16 cellular contexts compared by ENCODE assay signal in genomic region chr1:228923973-228924766, GRCh38.
DNase-seq lines count a peak whose midpoint lies in the region; ATAC-seq, FAIRE-seq and TF ChIP-seq lines count a peak whose summit lies in the region.
"Had no signal": no experiment of that assay in that cellular context is flagged by ENCODE, and none has a peak within 500 bp of the region (broad histone marks: within the 10 kb centered on the region; RNA-seq: fewer than 3 reads in every experiment).

No MANE protein-coding gene starts in this region.

- BruUV-seq in HepG2 (replicated peaks; lab: Mats Ljungman, UMichigan): no TSS peak

- no peak overlapping the region for H2AFZ ChIP-seq in HepG2 (ENCODE audit: low read length)
- H2AFZ ChIP-seq: GM23248 had no signal

- H3K27me3 ChIP-seq in HepG2 (ENCODE audit: control insufficient read depth in 1 of 2, insufficient read depth in 2 of 2, low read length in 2 of 2): no peaks in the 10 kb centered on the region
- no peaks in the 10 kb centered on the region for H3K27me3 ChIP-seq in right lobe of liver
- H3K27me3 ChIP-seq in adrenal gland: no peaks in the 10 kb centered on the region
- H3K27me3 ChIP-seq in testis: no peaks in the 10 kb centered on the region
- H3K27me3 ChIP-seq: BLaER1 had no signal

- H3K79me2 ChIP-seq in HepG2 (ENCODE audit: insufficient read depth, low read length): no peaks in the 10 kb centered on the region

- no peak for FAIRE-seq in HepG2 (lab: Jason Lieb, UNC)
- FAIRE-seq: GM18507 had no signal

- H3K36me3 ChIP-seq in HepG2 (replicated peaks in 1 of 2; ENCODE audit: control insufficient read depth in 1 of 2, insufficient read depth in 2 of 2, low read length in 2 of 2): no peaks in the 10 kb centered on the region
- no peaks in the 10 kb centered on the region for H3K36me3 ChIP-seq in right lobe of liver
- no peaks in the 10 kb centered on the region for H3K36me3 ChIP-seq in adrenal gland (replicated peaks in 1 of 2)
- no peaks in the 10 kb centered on the region for H3K36me3 ChIP-seq in testis (ENCODE audit: low read depth, missing control alignments)
- H3K36me3 ChIP-seq: BLaER1 had no signal

- WGBS in HepG2 (ENCODE audit: low lambda C conversion rate): 64% methylated on average over 4 of the region's 4 CpGs
- WGBS in right lobe of liver (ENCODE audit: insufficient coverage, low coverage, low lambda C conversion rate, missing lambda C conversion rate): 84% methylated on average over 4 of the region's 4 CpGs
- 31 to 56% (median 50%) methylated on average over 4 of the region's 4 CpGs for WGBS in adrenal gland, 4 donors
- 82 to 89% methylated on average over 4 of the region's 4 CpGs for WGBS in testis, 2 donors

- TF ChIP-seq POLR2A in HepG2 (IDR thresholded peaks at IDR 0.05; ENCODE audit: insufficient read depth in 1 of 2, low read depth in 2 of 2, low read length in 2 of 2): no peak
- no peak for TF ChIP-seq POLR2A in right lobe of liver (IDR thresholded peaks at IDR 0.05)
- no peak for TF ChIP-seq POLR2A in adrenal gland (IDR thresholded peaks at IDR 0.05)
- TF ChIP-seq POLR2A in testis (IDR thresholded peaks at IDR 0.05): no peak

- no peak overlapping the region for H3K27ac ChIP-seq in HepG2 (ENCODE audit: extremely low read length, insufficient read depth, low read length)
- no peak overlapping the region for H3K27ac ChIP-seq in right lobe of liver
- H3K27ac ChIP-seq in adrenal gland: no peak overlapping the region
- no peak overlapping the region for H3K27ac ChIP-seq in testis
- H3K27ac ChIP-seq: 22Rv1, BLaER1, GM23248 had no signal

- ATAC-seq in HepG2 (no peak), right lobe of liver (no peak), GM18858 (IDR thresholded peaks at IDR 0.05; ENCODE audit: unreplicated experiment) (no peak)

- TF ChIP-seq CTCF in HepG2 (CRISPR knock-in tag; IDR thresholded peaks at IDR 0.05): no peak
- TF ChIP-seq CTCF in right lobe of liver (IDR thresholded peaks at IDR 0.05): no peak
- no peak for TF ChIP-seq CTCF in adrenal gland (IDR thresholded peaks at IDR 0.05)
- no peak for TF ChIP-seq CTCF in fibroblast of the aortic adventitia (IDR thresholded peaks at IDR 0.05; ENCODE audit: insufficient read depth, low read length)
- TF ChIP-seq CTCF in testis (IDR thresholded peaks at IDR 0.05): no peak

- H4K20me1 ChIP-seq in HepG2 (ENCODE audit: insufficient read depth, low read length): no peaks in the 10 kb centered on the region
- H4K20me1 ChIP-seq: BLaER1 had no signal

- H3K4me3 ChIP-seq in HepG2 (replicated peaks in 1 of 3; ENCODE audit: insufficient read depth in 1 of 3, low read depth in 2 of 3, low read length in 3 of 3) (no peak overlapping the region), right lobe of liver (no peak overlapping the region), adrenal gland (no peak overlapping the region), fibroblast of the aortic adventitia (ENCODE audit: low read depth, low read length) (no peak overlapping the region), testis (no peak overlapping the region)
- H3K4me3 ChIP-seq: BLaER1, GM23248 had no signal

- H3K4me1 ChIP-seq in HepG2 (ENCODE audit: insufficient read depth, low read length) (peaks cover 48% of the 10 kb centered on the region), right lobe of liver (no peaks in the 10 kb centered on the region), adrenal gland (replicated peaks in 1 of 2) (peaks cover 0 to 5% of the 10 kb centered on the region in 2 donors), testis (no peaks in the 10 kb centered on the region)
- H3K4me1 ChIP-seq: BLaER1 had no signal

- in situ Hi-C loops in HepG2 (cut with HindIII; ENCODE audit: extremely low pct_ligation_motif_present, low pct_unique_long_range_greater_than_20kb): no loop called here

- H3K9ac ChIP-seq in HepG2 (ENCODE audit: insufficient read depth, low read depth, low read length): no peak overlapping the region
- H3K9ac ChIP-seq: BLaER1, GM23248 had no signal

- TF ChIP-seq EP300 in HepG2 (IDR thresholded peaks at IDR 0.05; ENCODE audit: low read depth in 2 of 2, low read length in 2 of 2): no peak
- TF ChIP-seq EP300 in HepG2 (CRISPR knock-in tag; IDR thresholded peaks at IDR 0.05; ENCODE audit: borderline replicate concordance): no peak

- POLR2A ChIA-PET in HepG2 (lab: Yijun Ruan, JAX): no interaction called here

- DNase-seq in HepG2 (ENCODE audit: low spot score) (no peak), right lobe of liver (no peak), adrenal gland (peak in 4 of 7 donors; percentile 48 to 81 (median 64)), fibroblast of the aortic adventitia (ENCODE audit: low read depth) (peak; percentile 37), testis (peak; percentile 43), RPMI8226 (no peak), NCI-H2227 treated with DMSO at 0.1 percent for 48 hours (lab: John Stamatoyannopoulos, UW) (no peak)
- DNase-seq: AML-193; CD8-positive, alpha-beta memory T cell; DMS 273 treated with DMSO at 0.1 percent for 48 hours; GM23248; H7 had no signal

- H3K4me2 ChIP-seq in HepG2 (ENCODE audit: low read depth, low read length): no peak overlapping the region
- H3K4me2 ChIP-seq: BLaER1 had no signal

- no peak for TF ChIP-seq RAD21 in HepG2 (CRISPR knock-in tag; IDR thresholded peaks at IDR 0.05)

- CTCF ChIA-PET in HepG2 (lab: Yijun Ruan, JAX; ENCODE audit: low intra/inter-chr PET ratio, low total read pairs): no interaction called here

- H3K9me3 ChIP-seq in HepG2 (ENCODE audit: low read length): no peaks in the 10 kb centered on the region
- H3K9me3 ChIP-seq in right lobe of liver: no peaks in the 10 kb centered on the region
- H3K9me3 ChIP-seq in adrenal gland (replicated peaks in 1 of 3): no peaks in the 10 kb centered on the region
- H3K9me3 ChIP-seq in testis: no peaks in the 10 kb centered on the region

- intact Hi-C loops in HepG2 (cut with micrococcal nuclease; ENCODE audit: unreplicated experiment) (loop anchor here (1.0 kb wide), 1 partner anchor 34 kb away; no protein-coding TSS in a partner anchor), right lobe of liver (cut with DNase I) (no loop called here), adrenal gland (cut with DNase I) (no loop called here), testis (cut with DNase I; ENCODE audit: low total_unique reads) (no loop called here)

TF ChIP-seq in HepG2, 621 proteins besides CTCF, POLR2A, EP300 and RAD21 (continues in another document):
- TF ChIP-seq ZNF562 (CRISPR knock-in tag; IDR thresholded peaks at IDR 0.05; ENCODE audit: borderline replicate concordance) (no peak), FOSL2 (CRISPR knock-in tag; IDR thresholded peaks at IDR 0.05) (0 out of 2 replicates have a peak, but pooled peaks have one; percentile 39), PPARG (CRISPR knock-in tag; conservative IDR thresholded peaks at IDR 0.05) (no peak), ISL2 (CRISPR knock-in tag; IDR thresholded peaks at IDR 0.05) (no peak), ZNF382 (CRISPR knock-in tag; IDR thresholded peaks at IDR 0.05; ENCODE audit: borderline replicate concordance) (no peak), THRA (CRISPR knock-in tag; IDR thresholded peaks at IDR 0.05; ENCODE audit: borderline replicate concordance) (no peak), ZNF292 (CRISPR knock-in tag; IDR thresholded peaks at IDR 0.05; ENCODE audit: borderline replicate concordance, low read depth) (no peak), ZNF235 (CRISPR knock-in tag; IDR thresholded peaks at IDR 0.05; ENCODE audit: borderline replicate concordance) (no peak), ZNF121 (CRISPR knock-in tag; IDR thresholded peaks at IDR 0.05) (peak; percentile 54; the same call in 1 of the 2 replicates), ZNF326 (CRISPR knock-in tag; IDR thresholded peaks at IDR 0.05; ENCODE audit: borderline replicate concordance) (no peak), MIXL1 (CRISPR knock-in tag; IDR thresholded peaks at IDR 0.05) (no peak), ZBTB42 (CRISPR knock-in tag; IDR thresholded peaks at IDR 0.05) (no peak), IKZF5 (CRISPR knock-in tag; IDR thresholded peaks at IDR 0.05) (no peak), ZNF101 (CRISPR knock-in tag; IDR thresholded peaks at IDR 0.05; ENCODE audit: borderline replicate concordance, low read depth) (no peak), HCFC1 (IDR thresholded peaks at IDR 0.05; ENCODE audit: low read depth, low read length) (no peak), ZBTB2 (CRISPR knock-in tag; IDR thresholded peaks at IDR 0.05; ENCODE audit: low read depth) (no peak)

Comparison
In these comparisons a context has a peak if more than half of its experiments do, and no peak if none do; other contexts are left out.
1. DNase-seq: peak in adrenal gland (4 of 7), fibroblast of the aortic adventitia (single experiment) and testis (single experiment); none in HepG2 (single experiment), right lobe of liver (0 of 3), RPMI8226 (single experiment) and NCI-H2227 treated with DMSO at 0.1 percent for 48 hours (single experiment).